ENCODE assay signal across 31 cellular contexts in the genomic region with DNA sequence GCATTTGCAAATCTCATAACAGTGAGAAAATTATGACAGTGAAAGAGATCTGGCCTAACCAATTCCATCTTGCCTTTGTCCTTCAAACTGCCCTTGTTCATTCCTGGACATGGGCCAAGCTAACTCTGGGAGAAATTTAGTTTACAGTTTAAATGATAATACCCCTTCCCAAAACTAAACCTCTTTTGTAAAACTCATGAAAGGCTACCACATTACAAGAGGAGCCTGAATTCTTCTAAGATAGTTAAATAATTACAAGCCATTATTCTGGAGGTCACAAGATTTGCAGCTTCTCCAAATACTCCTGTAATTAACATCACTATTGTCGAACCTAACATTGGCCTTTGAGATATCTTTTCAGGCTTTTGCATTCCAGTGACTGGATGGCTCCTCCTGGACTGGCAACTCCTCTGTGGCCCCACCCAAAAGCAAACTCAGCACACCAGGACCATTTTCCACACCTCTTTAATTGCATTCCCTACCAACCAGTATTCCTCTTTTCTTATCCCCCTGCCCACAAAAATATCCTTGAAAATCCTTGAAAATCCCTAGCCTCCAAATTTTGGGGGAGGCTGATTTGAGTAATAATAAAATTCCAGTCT. TPM values are rescaled to one million over a fixed set of nuclear protein-coding genes. Genes with fewer than 3 reads are reported as not detected.
"Had no signal": no experiment of that assay in that cellular context is flagged by ENCODE, and none has a peak within 500 bp of the region (broad histone marks: within the 10 kb centered on the region; RNA-seq: fewer than 3 reads in every experiment).

No MANE protein-coding gene starts in this region.

- H3K27ac Mint-ChIP-seq: activated CD4-positive, alpha-beta T cell treated with anti-CD3 and anti-CD28 coated beads, Interleukin-2, amount 10 ng/mL, durations not matched to agents 24 days and 14 days; activated CD8-positive, alpha-beta T cell treated with anti-CD3 and anti-CD28 coated beads for 36 hours; activated naive CD8-positive, alpha-beta T cell treated with anti-CD3 and anti-CD28 coated beads for 36 hours; activated T-cell treated with anti-CD3 and anti-CD28 coated beads, Interleukin-2, amount 50 U/mL, for 72 hours; activated T-helper 17 cell treated with anti-CD3 and anti-CD28 coated beads, Interleukin-2, amount 50 U/mL, for 72 hours had no signal

- DNase-seq: activated CD4-positive, alpha-beta T cell treated with anti-CD3 and anti-CD28 coated beads, Interleukin-2, amount 10 ng/mL, durations not matched to agents 24 days and 14 days; activated CD4-positive, alpha-beta T cell treated with anti-CD3 and anti-CD28 coated beads, Interleukin-2, amount 50 U/mL, for 4 hours; activated CD8-positive, alpha-beta T cell treated with anti-CD3 and anti-CD28 coated beads for 36 hours; activated naive CD4-positive, alpha-beta T cell; activated naive CD4-positive, alpha-beta T cell treated with anti-CD3 and anti-CD28 coated beads, Interleukin-2, amount 50 U/mL, for 16 hours; activated naive CD8-positive, alpha-beta T cell treated with anti-CD3 and anti-CD28 coated beads for 36 hours; activated T-cell treated with anti-CD3 and anti-CD28 coated beads, Interleukin-2, amount 50 U/mL, for 1 hour; activated T-cell treated with anti-CD3 and anti-CD28 coated beads, Interleukin-2, amount 50 U/mL, for 72 hours; amniotic stem cell; aorta; brain microvascular endothelial cell; central memory CD4-positive, alpha-beta T cell; NCI-H1105 treated with DMSO at 0.1 percent for 48 hours; NCI-H1436; NCI-H1694; NCI-H1930; NCI-H2081 treated with DMSO at 0.1 percent for 48 hours; NCI-H510A; NCI-H526; NCI-H748 treated with DMSO at 0.1 percent for 48 hours; NK-92 treated with Interleukin-12 subunit alpha and Interleukin-12 subunit beta, amount 100 ng/mL, for 24 hours; Right ventricle myocardium superior; SW 1271; T-helper 1 cell; T-helper 9 cell; WERI-Rb-1 had no signal

- H3K27me3 Mint-ChIP-seq: activated CD8-positive, alpha-beta T cell treated with anti-CD3 and anti-CD28 coated beads for 36 hours; activated naive CD8-positive, alpha-beta T cell treated with anti-CD3 and anti-CD28 coated beads for 36 hours had no signal

- H3K27ac ChIP-seq: brain microvascular endothelial cell, WERI-Rb-1 had no signal

- H3K27me3 ChIP-seq: brain microvascular endothelial cell had no signal

- H3K4me3 Mint-ChIP-seq: activated CD4-positive, alpha-beta T cell treated with anti-CD3 and anti-CD28 coated beads, Interleukin-2, amount 10 ng/mL, durations not matched to agents 24 days and 14 days; activated CD8-positive, alpha-beta T cell treated with anti-CD3 and anti-CD28 coated beads for 36 hours; activated naive CD8-positive, alpha-beta T cell treated with anti-CD3 and anti-CD28 coated beads for 36 hours; activated T-cell treated with anti-CD3 and anti-CD28 coated beads, Interleukin-2, amount 50 U/mL, for 72 hours; activated T-helper 17 cell treated with anti-CD3 and anti-CD28 coated beads, Interleukin-2, amount 50 U/mL, for 72 hours had no signal

- H3K4me1 Mint-ChIP-seq: activated CD4-positive, alpha-beta T cell treated with anti-CD3 and anti-CD28 coated beads, Interleukin-2, amount 10 ng/mL, durations not matched to agents 24 days and 14 days; activated naive CD8-positive, alpha-beta T cell treated with anti-CD3 and anti-CD28 coated beads for 36 hours; activated T-helper 17 cell treated with anti-CD3 and anti-CD28 coated beads, Interleukin-2, amount 50 U/mL, for 72 hours had no signal

- ATAC-seq: activated CD8-positive, alpha-beta T cell treated with anti-CD3 and anti-CD28 coated beads for 36 hours; activated T-cell treated with anti-CD3 and anti-CD28 coated beads, Interleukin-2, amount 50 U/mL, for 72 hours; activated T-helper 17 cell treated with anti-CD3 and anti-CD28 coated beads, Interleukin-2, amount 50 U/mL, for 72 hours had no signal

- H3K9me3 Mint-ChIP-seq: activated CD4-positive, alpha-beta T cell treated with anti-CD3 and anti-CD28 coated beads, Interleukin-2, amount 10 ng/mL, durations not matched to agents 24 days and 14 days; activated CD8-positive, alpha-beta T cell treated with anti-CD3 and anti-CD28 coated beads for 36 hours; activated naive CD8-positive, alpha-beta T cell treated with anti-CD3 and anti-CD28 coated beads for 36 hours; activated T-cell treated with anti-CD3 and anti-CD28 coated beads, Interleukin-2, amount 50 U/mL, for 72 hours; activated T-helper 17 cell treated with anti-CD3 and anti-CD28 coated beads, Interleukin-2, amount 50 U/mL, for 72 hours had no signal

- H3K36me3 ChIP-seq: brain microvascular endothelial cell, WERI-Rb-1 had no signal

- H3K36me3 Mint-ChIP-seq: activated naive CD8-positive, alpha-beta T cell treated with anti-CD3 and anti-CD28 coated beads for 36 hours had no signal

RNA-seq across cellular contexts. Expression of a gene that starts 8.8 kb away (rescaled TPM):
- total RNA-seq: activated CD4-positive, alpha-beta T cell treated with anti-CD3 and anti-CD28 coated beads, Interleukin-2, amount 10 ng/mL, durations not matched to agents 24 days and 14 days; activated CD8-positive, alpha-beta memory T cell treated with anti-CD3 and anti-CD28 coated beads for 36 hours; activated CD8-positive, alpha-beta T cell treated with anti-CD3 and anti-CD28 coated beads for 36 hours; activated naive CD8-positive, alpha-beta T cell treated with anti-CD3 and anti-CD28 coated beads for 36 hours; activated T-cell treated with anti-CD3 and anti-CD28 coated beads, Interleukin-2, amount 50 U/mL, for 72 hours; activated T-helper 17 cell treated with anti-CD3 and anti-CD28 coated beads, Interleukin-2, amount 50 U/mL, for 72 hours; aorta; cerebellum; MCF 10A; OCI-LY7; Right ventricle myocardium superior had no signal
- polyA plus RNA-seq: aorta had no signal

RNA-seq across cellular contexts. Expression of a gene that starts 37.5 kb away (rescaled TPM):
- total RNA-seq: activated CD4-positive, alpha-beta T cell treated with anti-CD3 and anti-CD28 coated beads, Interleukin-2, amount 10 ng/mL, durations not matched to agents 24 days and 14 days; activated CD8-positive, alpha-beta memory T cell treated with anti-CD3 and anti-CD28 coated beads for 36 hours; activated CD8-positive, alpha-beta T cell treated with anti-CD3 and anti-CD28 coated beads for 36 hours; activated naive CD8-positive, alpha-beta T cell treated with anti-CD3 and anti-CD28 coated beads for 36 hours; activated T-helper 17 cell treated with anti-CD3 and anti-CD28 coated beads, Interleukin-2, amount 50 U/mL, for 72 hours; MCF 10A had no signal
